Comparison of ENCODE assay signal across 10 cellular contexts in genomic region chr1:173507205-173507846, GRCh38. TPM values are rescaled to one million over a fixed set of nuclear protein-coding genes. Genes with fewer than 3 reads are reported as not detected.
DNase-seq lines count a peak whose midpoint lies in the region; ATAC-seq, FAIRE-seq and TF ChIP-seq lines count a peak whose summit lies in the region.
"Had no signal": no experiment of that assay in that cellular context is flagged by ENCODE, and none has a peak within 500 bp of the region (broad histone marks: within the 10 kb centered on the region; RNA-seq: fewer than 3 reads in every experiment).

No MANE protein-coding gene starts in this region.

- H3K4me1 Mint-ChIP-seq in activated T-helper 1 cell treated with anti-CD3 and anti-CD28 coated beads, Interleukin-12 subunit alpha, Interleukin-12 subunit beta, Interleukin-2, Interleukin-4 antibody, amounts not matched to agents 30 ng/mL and 10 ng/mL and 1 ng/mL, durations not matched to agents 14 hours and 24 hours and 36 hours (ENCODE audit: low read depth): no peaks in the 10 kb centered on the region
- H3K4me1 Mint-ChIP-seq: activated CD4-positive, alpha-beta T cell treated with anti-CD3 and anti-CD28 coated beads, Interleukin-2, amount 10 ng/mL, durations not matched to agents 24 days and 14 days had no signal

- no peak for TF ChIP-seq CTCF in HFF-Myc (IDR thresholded peaks at IDR 0.05; ENCODE audit: low read depth, low read length, missing control alignments)

- no peak overlapping the region for H3K27ac Mint-ChIP-seq in activated T-helper 1 cell treated with anti-CD3 and anti-CD28 coated beads, Interleukin-12 subunit alpha, Interleukin-12 subunit beta, Interleukin-2, Interleukin-4 antibody, amounts not matched to agents 30 ng/mL and 10 ng/mL and 1 ng/mL, durations not matched to agents 14 hours and 24 hours and 36 hours
- H3K27ac Mint-ChIP-seq: activated CD4-positive, alpha-beta T cell treated with anti-CD3 and anti-CD28 coated beads, Interleukin-2, amount 10 ng/mL, durations not matched to agents 24 days and 14 days had no signal

- intact Hi-C loops in left colon (cut with DNase I, micrococcal nuclease): no loop called here
- intact Hi-C loops in activated T-helper 1 cell treated with anti-CD3 and anti-CD28 coated beads, Interleukin-12 subunit alpha, Interleukin-12 subunit beta, Interleukin-2, Interleukin-4 antibody, amounts not matched to agents 30 ng/mL and 10 ng/mL and 1 ng/mL, durations not matched to agents 14 hours and 24 hours and 36 hours (cut with micrococcal nuclease): no loop called here

- no peaks in the 10 kb centered on the region for H3K9me3 Mint-ChIP-seq in activated T-helper 1 cell treated with anti-CD3 and anti-CD28 coated beads, Interleukin-12 subunit alpha, Interleukin-12 subunit beta, Interleukin-2, Interleukin-4 antibody, amounts not matched to agents 30 ng/mL and 10 ng/mL and 1 ng/mL, durations not matched to agents 14 hours and 24 hours and 36 hours
- H3K9me3 Mint-ChIP-seq: activated CD4-positive, alpha-beta T cell treated with anti-CD3 and anti-CD28 coated beads, Interleukin-2, amount 10 ng/mL, durations not matched to agents 24 days and 14 days had no signal

- H3K4me3 ChIP-seq in HFF-Myc (replicated peaks; ENCODE audit: low read depth, low read length): no peak overlapping the region
- H3K4me3 ChIP-seq: prostate gland had no signal

- H3K36me3 Mint-ChIP-seq in activated T-helper 1 cell treated with anti-CD3 and anti-CD28 coated beads, Interleukin-12 subunit alpha, Interleukin-12 subunit beta, Interleukin-2, Interleukin-4 antibody, amounts not matched to agents 30 ng/mL and 10 ng/mL and 1 ng/mL, durations not matched to agents 14 hours and 24 hours and 36 hours (ENCODE audit: low read depth): no peaks in the 10 kb centered on the region

- H3K4me3 Mint-ChIP-seq in activated T-helper 1 cell treated with anti-CD3 and anti-CD28 coated beads, Interleukin-12 subunit alpha, Interleukin-12 subunit beta, Interleukin-2, Interleukin-4 antibody, amounts not matched to agents 30 ng/mL and 10 ng/mL and 1 ng/mL, durations not matched to agents 14 hours and 24 hours and 36 hours: no peak overlapping the region
- H3K4me3 Mint-ChIP-seq: activated CD4-positive, alpha-beta T cell treated with anti-CD3 and anti-CD28 coated beads, Interleukin-2, amount 10 ng/mL, durations not matched to agents 24 days and 14 days had no signal

- ATAC-seq in left colon: peak; percentile 61
- ATAC-seq in HG02623 (IDR thresholded peaks at IDR 0.05; ENCODE audit: unreplicated experiment): no peak

- DNase-seq in A172 (ENCODE audit: low spot score) (peak; percentile 81), HFF-Myc (ENCODE audit: extremely low read depth, low read depth) (peak; percentile 21), astrocyte of the hippocampus (ENCODE audit: low read depth, low spot score) (peak; percentile 92), left colon (no peak), GM12892 (ENCODE audit: insufficient read length) (no peak), DMS153 treated with DMSO at 0.1 percent for 48 hours (lab: John Stamatoyannopoulos, UW; ENCODE audit: unreplicated experiment) (no peak)
- no peak for DNase-seq in activated T-helper 1 cell treated with anti-CD3 and anti-CD28 coated beads, Interleukin-12 subunit alpha, Interleukin-12 subunit beta, Interleukin-2, Interleukin-4 antibody, amounts not matched to agents 30 ng/mL and 10 ng/mL and 1 ng/mL, durations not matched to agents 14 hours and 24 hours and 36 hours (ENCODE audit: low spot score)
- DNase-seq: activated CD4-positive, alpha-beta T cell treated with anti-CD3 and anti-CD28 coated beads, Interleukin-2, amount 10 ng/mL, durations not matched to agents 24 days and 14 days had no signal

- no peak for FAIRE-seq in GM12892 (lab: Jason Lieb, UNC)

- TF ChIP-seq POLR2A in GM12892 (IDR thresholded peaks at IDR 0.05; ENCODE audit: low read depth, low read length): no peak

- no peaks in the 10 kb centered on the region for H3K27me3 Mint-ChIP-seq in activated T-helper 1 cell treated with anti-CD3 and anti-CD28 coated beads, Interleukin-12 subunit alpha, Interleukin-12 subunit beta, Interleukin-2, Interleukin-4 antibody, amounts not matched to agents 30 ng/mL and 10 ng/mL and 1 ng/mL, durations not matched to agents 14 hours and 24 hours and 36 hours (ENCODE audit: insufficient read depth)

RNA-seq across cellular contexts. Expression of gene PRDX6, which starts 30.2 kb away (rescaled TPM):
- 436 and 466 TPM in 2 replicates for total RNA-seq in A172 (2014; rRNA removed; shearing (Covaris generic))
- total RNA-seq in left colon: 100 to 1,000 TPM; 680 to 788 TPM
- polyA plus RNA-seq in GM12892 (2012; ENCODE audit: missing spikeins): 108 TPM
- 119 and 124 TPM in 2 replicates for total RNA-seq in activated T-helper 1 cell treated with anti-CD3 and anti-CD28 coated beads, Interleukin-12 subunit alpha, Interleukin-12 subunit beta, Interleukin-2, Interleukin-4 antibody, amounts not matched to agents 30 ng/mL and 10 ng/mL and 1 ng/mL, durations not matched to agents 14 hours and 24 hours and 36 hours

Comparison
In these comparisons a context has a peak if more than half of its experiments do, and no peak if none do; other contexts are left out.
1. DNase-seq: peak in A172 (single experiment), HFF-Myc (single experiment) and astrocyte of the hippocampus (single experiment); none in left colon (0 of 2), GM12892 (single experiment), activated T-helper 1 cell treated with anti-CD3 and anti-CD28 coated beads, Interleukin-12 subunit alpha, Interleukin-12 subunit beta, Interleukin-2, Interleukin-4 antibody, amounts not matched to agents 30 ng/mL and 10 ng/mL and 1 ng/mL, durations not matched to agents 14 hours and 24 hours and 36 hours (single experiment) and DMS153 treated with DMSO at 0.1 percent for 48 hours (single experiment).